9 cellular contexts compared by ENCODE assay signal in genomic region chr1:59393211-59394180, GRCh38.
DNase-seq lines count a peak whose midpoint lies in the region; ATAC-seq and TF ChIP-seq lines count a peak whose summit lies in the region.
"Had no signal": no experiment of that assay in that cellular context is flagged by ENCODE, and none has a peak within 500 bp of the region (broad histone marks: within the 10 kb centered on the region; RNA-seq: fewer than 3 reads in every experiment).

No MANE protein-coding gene starts in this region.

- H2AK5ac ChIP-seq in trophoblast cell (ENCODE audit: low read length), result no peak overlapping the region

- peak overlapping the region; percentile 56 for H2BK12ac ChIP-seq in trophoblast cell (ENCODE audit: low read length)

- H3K9me2 ChIP-seq in GM23338 (ENCODE audit: insufficient read depth), result peaks cover 7% of the 10 kb centered on the region

- H3K4me3 Mint-ChIP-seq in GM23338, result peak overlapping the region; percentile 43; the same call in 1 of the 3 replicates
- no peak overlapping the region for H3K4me3 Mint-ChIP-seq in activated T-cell treated with anti-CD3 and anti-CD28 coated beads, Interleukin-2, amount 50 U/mL, for 4 hours
- H3K4me3 Mint-ChIP-seq: central memory CD8-positive, alpha-beta T cell had no signal

- DNase-seq in GM23338 (ENCODE audit: low spot score) (peak; percentile 44), Right ventricle myocardium superior (peak; percentile 83), trophoblast cell (no peak), RPMI8226 (no peak)
- DNase-seq in activated CD8-positive, alpha-beta memory T cell treated with anti-CD3 and anti-CD28 coated beads, Interleukin-2, amount 50 U/mL, for 4 hours, result no peak
- DNase-seq in activated T-cell treated with anti-CD3 and anti-CD28 coated beads, Interleukin-2, amount 50 U/mL, for 4 hours, result no peak
- no peak for DNase-seq in stimulated activated CD4-positive, alpha-beta T cell treated with anti-CD3 and anti-CD28 coated beads, Interleukin-2, amount 100 ng/mL, for 48 hours

- H3K9me3 Mint-ChIP-seq in GM23338, result no peaks in the 10 kb centered on the region
- H3K9me3 Mint-ChIP-seq in activated T-cell treated with anti-CD3 and anti-CD28 coated beads, Interleukin-2, amount 50 U/mL, for 4 hours, result no peaks in the 10 kb centered on the region
- H3K9me3 Mint-ChIP-seq: central memory CD8-positive, alpha-beta T cell had no signal

- intact Hi-C loops in Right ventricle myocardium superior (cut with DNase I), result no loop called here

- WGBS in trophoblast cell (ENCODE audit: extremely low coverage, insufficient coverage, insufficient read length), result no CpG with 5 or more reads among the region's 7 CpGs

- no peaks in the 10 kb centered on the region for H3K9me3 ChIP-seq in trophoblast cell (ENCODE audit: insufficient read depth, low read depth, low read length)

- no peaks in the 10 kb centered on the region for H3K27me3 ChIP-seq in GM23338 (ENCODE audit: insufficient read depth)
- no peaks in the 10 kb centered on the region for H3K27me3 ChIP-seq in trophoblast cell (ENCODE audit: insufficient read depth, low read length)

- no peaks in the 10 kb centered on the region for H3K36me3 Mint-ChIP-seq in GM23338 (ENCODE audit: low read depth)
- peaks cover 7% of the 10 kb centered on the region for H3K36me3 Mint-ChIP-seq in activated T-cell treated with anti-CD3 and anti-CD28 coated beads, Interleukin-2, amount 50 U/mL, for 4 hours (ENCODE audit: insufficient read depth)

- H3K14ac ChIP-seq in trophoblast cell (ENCODE audit: low read length), result peak overlapping the region; percentile 51

- H4K8ac ChIP-seq in trophoblast cell (ENCODE audit: low read depth, low read length), result peak overlapping the region; percentile 4

- H3K27ac Mint-ChIP-seq in GM23338, result 0 out of 2 replicates have a peak overlapping the region, but pooled peaks have one; percentile 38

- TF ChIP-seq CTCF in GM23338 (conservative IDR thresholded peaks at IDR 0.05; ENCODE audit: low read depth in 2 of 2), result no peak

- no peak overlapping the region for H3K18ac ChIP-seq in trophoblast cell (ENCODE audit: low read length)

- no peaks in the 10 kb centered on the region for H3K79me2 ChIP-seq in GM23338 (replicated peaks; ENCODE audit: insufficient read depth)
- H3K79me2 ChIP-seq in trophoblast cell (ENCODE audit: control insufficient read depth, insufficient read depth, low read length, poor library complexity), result no peaks in the 10 kb centered on the region

- H3K4me3 ChIP-seq in GM23338 (no peak overlapping the region), trophoblast cell (ENCODE audit: low read depth, low read length) (no peak overlapping the region)

- H3K4me1 ChIP-seq in GM23338 (ENCODE audit: insufficient read depth), result peaks cover 30% of the 10 kb centered on the region
- peaks cover 4 to 9% of the 10 kb centered on the region in 2 experiments for H3K4me1 ChIP-seq in trophoblast cell (ENCODE audit: control insufficient read depth in 1 of 2, insufficient read depth in 2 of 2, low read length in 2 of 2)

- H2BK120ac ChIP-seq in trophoblast cell (ENCODE audit: insufficient read depth, low read length, poor library complexity), result peak overlapping the region; percentile 68

- peaks cover 34% of the 10 kb centered on the region for H3K4me1 Mint-ChIP-seq in GM23338
- H3K4me1 Mint-ChIP-seq in activated T-cell treated with anti-CD3 and anti-CD28 coated beads, Interleukin-2, amount 50 U/mL, for 4 hours (ENCODE audit: low read depth), result peaks cover 5% of the 10 kb centered on the region

- no peak overlapping the region for H3K23ac ChIP-seq in trophoblast cell (ENCODE audit: low read length)

- no peak overlapping the region for H3K4ac ChIP-seq in trophoblast cell (ENCODE audit: low read depth, low read length)

- no peaks in the 10 kb centered on the region for H4K20me1 ChIP-seq in GM23338 (replicated peaks; ENCODE audit: insufficient read depth)

- H4K12ac ChIP-seq in trophoblast cell (ENCODE audit: low read depth, low read length), result no peak overlapping the region

- H2AFZ ChIP-seq in GM23338 (no peak overlapping the region), trophoblast cell (ENCODE audit: insufficient read depth, low read length, poor library complexity) (no peak overlapping the region)

- H2BK5ac ChIP-seq in trophoblast cell (ENCODE audit: low read depth, low read length, poor library complexity), result peak overlapping the region; percentile 71

- H3K27ac ChIP-seq in GM23338 (ENCODE audit: low read depth) (no peak overlapping the region), trophoblast cell (ENCODE audit: low read depth, low read length) (peak overlapping the region; percentile 78)

- peak overlapping the region; percentile 9 for H3K4me2 ChIP-seq in GM23338
- peak overlapping the region; percentile 32 for H3K4me2 ChIP-seq in trophoblast cell (ENCODE audit: low read length)

- no peaks in the 10 kb centered on the region for H3K36me3 ChIP-seq in GM23338 (ENCODE audit: insufficient read depth)
- H3K36me3 ChIP-seq in trophoblast cell (ENCODE audit: control insufficient read depth in 1 of 2, insufficient read depth in 2 of 2, low read length in 2 of 2), result no peaks in the 10 kb centered on the region

- peaks cover 13% of the 10 kb centered on the region for H3K79me1 ChIP-seq in trophoblast cell (ENCODE audit: low read length)

- H3K27me3 Mint-ChIP-seq in GM23338 (ENCODE audit: insufficient read depth, low read depth, poor library complexity), result no peaks in the 10 kb centered on the region
- H3K27me3 Mint-ChIP-seq in activated T-cell treated with anti-CD3 and anti-CD28 coated beads, Interleukin-2, amount 50 U/mL, for 4 hours (ENCODE audit: low read depth), result no peaks in the 10 kb centered on the region
- H3K27me3 Mint-ChIP-seq: central memory CD8-positive, alpha-beta T cell had no signal

- ATAC-seq in GM23338, result peak; percentile 91
- ATAC-seq in SK-N-SH treated with all-trans-retinoic acid at 6 μM for 48 hours, result peak; percentile 89
- peak; percentile 94 for ATAC-seq in Right ventricle myocardium superior (ENCODE audit: poor library complexity)
- ATAC-seq in activated T-cell treated with anti-CD3 and anti-CD28 coated beads, Interleukin-2, amount 50 U/mL, for 4 hours, result no peak

- peak overlapping the region; percentile 63 for H4K91ac ChIP-seq in trophoblast cell (ENCODE audit: low read depth, low read length)

- no peaks in the 10 kb centered on the region for H3F3A ChIP-seq in GM23338 (replicated peaks; ENCODE audit: low read depth)

- H3K9ac ChIP-seq in trophoblast cell (ENCODE audit: low read length), result no peak overlapping the region

TF ChIP-seq in GM23338, 12 proteins besides CTCF, POLR2A, EP300 and RAD21 (continues in another document):
- no peak for TF ChIP-seq ZNF331 (CRISPR knock-in tag; IDR thresholded peaks at IDR 0.05; ENCODE audit: low read depth)
- TF ChIP-seq ZNF114 (CRISPR knock-in tag; IDR thresholded peaks at IDR 0.05), result no peak

TF ChIP-seq in SK-N-SH treated with all-trans-retinoic acid at 6 μM for 48 hours, 23 proteins besides CTCF, POLR2A, EP300 and RAD21:
- peak; percentile 29; the same call in 1 of the 2 replicates for TF ChIP-seq ISL1 (CRISPR knock-in tag; IDR thresholded peaks at IDR 0.05)
- TF ChIP-seq, protein P1, sequence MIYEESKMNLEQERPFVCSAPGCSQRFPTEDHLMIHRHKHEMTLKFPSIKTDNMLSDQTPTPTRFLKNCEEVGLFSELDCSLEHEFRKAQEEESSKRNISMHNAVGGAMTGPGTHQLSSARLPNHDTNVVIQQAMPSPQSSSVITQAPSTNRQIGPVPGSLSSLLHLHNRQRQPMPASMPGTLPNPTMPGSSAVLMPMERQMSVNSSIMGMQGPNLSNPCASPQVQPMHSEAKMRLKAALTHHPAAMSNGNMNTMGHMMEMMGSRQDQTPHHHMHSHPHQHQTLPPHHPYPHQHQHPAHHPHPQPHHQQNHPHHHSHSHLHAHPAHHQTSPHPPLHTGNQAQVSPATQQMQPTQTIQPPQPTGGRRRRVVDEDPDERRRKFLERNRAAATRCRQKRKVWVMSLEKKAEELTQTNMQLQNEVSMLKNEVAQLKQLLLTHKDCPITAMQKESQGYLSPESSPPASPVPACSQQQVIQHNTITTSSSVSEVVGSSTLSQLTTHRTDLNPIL (CRISPR knock-in tag; IDR thresholded peaks at IDR 0.05; ENCODE audit: low read depth), result no peak

Comparison
In these comparisons a context has a peak if more than half of its experiments do, and no peak if none do; other contexts are left out.
1. ATAC-seq: peak in GM23338 (single experiment), SK-N-SH treated with all-trans-retinoic acid at 6 μM for 48 hours (single experiment) and Right ventricle myocardium superior (single experiment); none in activated T-cell treated with anti-CD3 and anti-CD28 coated beads, Interleukin-2, amount 50 U/mL, for 4 hours (0 of 2).
2. DNase-seq: peak in GM23338 (single experiment) and Right ventricle myocardium superior (single experiment); none in trophoblast cell (0 of 2), RPMI8226 (single experiment), activated CD8-positive, alpha-beta memory T cell treated with anti-CD3 and anti-CD28 coated beads, Interleukin-2, amount 50 U/mL, for 4 hours (single experiment), activated T-cell treated with anti-CD3 and anti-CD28 coated beads, Interleukin-2, amount 50 U/mL, for 4 hours (single experiment) and stimulated activated CD4-positive, alpha-beta T cell treated with anti-CD3 and anti-CD28 coated beads, Interleukin-2, amount 100 ng/mL, for 48 hours (0 of 2).